Comparison of ENCODE assay signal across 1 cellular context in genomic region chr2:134119672-134120159, GRCh38.
TF ChIP-seq lines count a peak whose summit lies in the region.

No MANE protein-coding gene starts in this region.

TF ChIP-seq in HepG2, 621 proteins besides CTCF, POLR2A, EP300 and RAD21 (continued from another document and continues in another):
- TF ChIP-seq HNF4A (CRISPR knock-in tag; IDR thresholded peaks at IDR 0.05) (peak; percentile 18; the same call in 1 of the 2 replicates), ZNF24 (IDR thresholded peaks at IDR 0.05) (no peak), ZSCAN21 (CRISPR knock-in tag; IDR thresholded peaks at IDR 0.05; ENCODE audit: borderline replicate concordance) (no peak), ZNF496 (CRISPR knock-in tag; IDR thresholded peaks at IDR 0.05; ENCODE audit: insufficient replicate concordance) (no peak), ATF1 (CRISPR knock-in tag; IDR thresholded peaks at IDR 0.05) (no peak), ZNF430 (CRISPR knock-in tag; IDR thresholded peaks at IDR 0.05) (no peak), ATF7 (IDR thresholded peaks at IDR 0.05) (no peak), ATF7 (CRISPR knock-in tag; IDR thresholded peaks at IDR 0.05) (no peak; the same call in 1 of the 2 replicates), SRSF1 (optimal IDR thresholded peaks at IDR 0.05; ENCODE audit: low read depth, low read length) (no peak), ZNF136 (CRISPR knock-in tag; IDR thresholded peaks at IDR 0.05; ENCODE audit: low read depth) (no peak), TCF7 (IDR thresholded peaks at IDR 0.05; ENCODE audit: low read depth) (0 out of 2 replicates have a peak, but pooled peaks have one; percentile 17), SMAD9 (CRISPR knock-in tag; IDR thresholded peaks at IDR 0.05) (no peak), ZNF468 (CRISPR knock-in tag; IDR thresholded peaks at IDR 0.05) (no peak), ZNF570 (CRISPR knock-in tag; IDR thresholded peaks at IDR 0.05; ENCODE audit: borderline replicate concordance) (no peak), XRCC5 (optimal IDR thresholded peaks at IDR 0.05; ENCODE audit: low read length) (peak; percentile 88), DZIP1 (CRISPR knock-in tag; IDR thresholded peaks at IDR 0.05) (no peak), THAP11 (CRISPR knock-in tag; IDR thresholded peaks at IDR 0.05) (peak; percentile 51), ZNF761 (CRISPR knock-in tag; conservative IDR thresholded peaks at IDR 0.05) (0 out of 2 replicates have a peak, but pooled peaks have one; percentile 32), FOSL2 (CRISPR knock-in tag; IDR thresholded peaks at IDR 0.05) (peak; percentile 61), E2F1 (CRISPR knock-in tag; IDR thresholded peaks at IDR 0.05) (0 out of 2 replicates have a peak, but pooled peaks have one; percentile 38), ZNF576 (CRISPR knock-in tag; IDR thresholded peaks at IDR 0.05) (no peak), SKIL (CRISPR knock-in tag; IDR thresholded peaks at IDR 0.05; ENCODE audit: borderline replicate concordance) (no peak), ZNF569 (CRISPR knock-in tag; IDR thresholded peaks at IDR 0.05; ENCODE audit: borderline replicate concordance) (no peak), FOXA1 (IDR thresholded peaks at IDR 0.05) (no peak), FOXA1 (CRISPR knock-in tag; IDR thresholded peaks at IDR 0.05) (no peak), ZKSCAN1 (IDR thresholded peaks at IDR 0.05; ENCODE audit: low read length) (no peak)
- TF ChIP-seq, protein P1, sequence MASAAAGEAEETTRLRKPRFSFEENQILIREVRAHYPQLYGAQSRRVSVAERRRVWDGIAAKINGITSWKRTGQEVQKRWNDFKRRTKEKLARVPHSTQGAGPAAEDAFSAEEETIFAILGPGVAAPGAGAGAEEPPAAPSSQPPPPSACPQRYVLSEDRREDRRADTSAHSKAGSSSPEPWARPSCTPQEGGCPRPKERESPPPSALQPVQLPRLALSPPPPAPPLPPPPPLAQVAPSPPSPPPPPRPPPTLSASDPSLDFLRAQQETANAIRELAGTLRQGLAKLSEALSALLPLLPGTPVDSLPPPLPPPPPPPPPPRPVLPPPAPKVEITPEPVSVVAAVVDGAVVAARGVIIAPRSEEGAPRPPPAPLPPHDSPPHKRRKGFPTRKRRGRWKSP (CRISPR knock-in tag; IDR thresholded peaks at IDR 0.05), result 0 out of 2 replicates have a peak, but pooled peaks have one; percentile 48
- TF ChIP-seq, protein P2, sequence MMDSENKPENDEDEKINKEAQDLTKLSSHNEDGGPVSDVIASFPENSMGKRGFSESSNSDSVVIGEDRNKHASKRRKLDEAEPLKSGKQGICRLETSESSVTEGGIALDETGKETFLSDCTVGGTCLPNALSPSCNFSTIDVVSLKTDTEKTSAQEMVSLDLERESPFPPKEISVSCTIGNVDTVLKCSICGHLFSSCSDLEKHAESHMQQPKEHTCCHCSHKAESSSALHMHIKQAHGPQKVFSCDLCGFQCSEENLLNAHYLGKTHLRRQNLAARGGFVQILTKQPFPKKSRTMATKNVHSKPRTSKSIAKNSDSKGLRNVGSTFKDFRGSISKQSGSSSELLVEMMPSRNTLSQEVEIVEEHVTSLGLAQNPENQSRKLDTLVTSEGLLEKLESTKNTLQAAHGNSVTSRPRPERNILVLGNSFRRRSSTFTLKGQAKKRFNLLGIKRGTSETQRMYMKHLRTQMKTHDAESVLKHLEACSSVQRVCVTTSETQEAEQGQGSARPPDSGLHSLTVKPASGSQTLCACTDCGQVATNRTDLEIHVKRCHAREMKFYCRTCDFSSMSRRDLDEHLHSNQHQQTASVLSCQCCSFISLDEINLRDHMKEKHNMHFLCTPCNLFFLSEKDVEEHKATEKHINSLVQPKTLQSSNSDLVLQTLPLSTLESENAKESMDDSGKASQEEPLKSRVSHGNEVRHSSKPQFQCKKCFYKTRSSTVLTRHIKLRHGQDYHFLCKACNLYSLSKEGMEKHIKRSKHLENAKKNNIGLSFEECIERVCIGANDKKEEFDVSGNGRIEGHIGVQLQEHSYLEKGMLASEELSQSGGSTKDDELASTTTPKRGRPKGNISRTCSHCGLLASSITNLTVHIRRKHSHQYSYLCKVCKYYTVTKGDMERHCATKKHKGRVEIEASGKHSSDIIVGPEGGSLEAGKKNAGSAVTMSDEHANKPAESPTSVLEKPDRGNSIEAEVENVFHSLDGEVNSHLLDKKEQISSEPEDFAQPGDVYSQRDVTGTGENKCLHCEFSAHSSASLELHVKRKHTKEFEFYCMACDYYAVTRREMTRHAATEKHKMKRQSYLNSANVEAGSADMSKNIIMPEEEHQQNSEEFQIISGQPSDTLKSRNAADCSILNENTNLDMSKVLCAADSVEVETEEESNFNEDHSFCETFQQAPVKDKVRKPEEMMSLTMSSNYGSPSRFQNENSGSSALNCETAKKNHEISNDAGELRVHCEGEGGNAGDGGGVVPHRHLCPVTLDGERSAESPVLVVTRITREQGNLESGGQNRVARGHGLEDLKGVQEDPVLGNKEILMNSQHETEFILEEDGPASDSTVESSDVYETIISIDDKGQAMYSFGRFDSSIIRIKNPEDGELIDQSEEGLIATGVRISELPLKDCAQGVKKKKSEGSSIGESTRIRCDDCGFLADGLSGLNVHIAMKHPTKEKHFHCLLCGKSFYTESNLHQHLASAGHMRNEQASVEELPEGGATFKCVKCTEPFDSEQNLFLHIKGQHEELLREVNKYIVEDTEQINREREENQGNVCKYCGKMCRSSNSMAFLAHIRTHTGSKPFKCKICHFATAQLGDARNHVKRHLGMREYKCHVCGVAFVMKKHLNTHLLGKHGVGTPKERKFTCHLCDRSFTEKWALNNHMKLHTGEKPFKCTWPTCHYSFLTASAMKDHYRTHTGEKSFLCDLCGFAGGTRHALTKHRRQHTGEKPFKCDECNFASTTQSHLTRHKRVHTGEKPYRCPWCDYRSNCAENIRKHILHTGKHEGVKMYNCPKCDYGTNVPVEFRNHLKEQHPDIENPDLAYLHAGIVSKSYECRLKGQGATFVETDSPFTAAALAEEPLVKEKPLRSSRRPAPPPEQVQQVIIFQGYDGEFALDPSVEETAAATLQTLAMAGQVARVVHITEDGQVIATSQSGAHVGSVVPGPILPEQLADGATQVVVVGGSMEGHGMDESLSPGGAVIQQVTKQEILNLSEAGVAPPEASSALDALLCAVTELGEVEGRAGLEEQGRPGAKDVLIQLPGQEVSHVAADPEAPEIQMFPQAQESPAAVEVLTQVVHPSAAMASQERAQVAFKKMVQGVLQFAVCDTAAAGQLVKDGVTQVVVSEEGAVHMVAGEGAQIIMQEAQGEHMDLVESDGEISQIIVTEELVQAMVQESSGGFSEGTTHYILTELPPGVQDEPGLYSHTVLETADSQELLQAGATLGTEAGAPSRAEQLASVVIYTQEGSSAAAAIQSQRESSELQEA (CRISPR knock-in tag; IDR thresholded peaks at IDR 0.05; ENCODE audit: not compliant biosample characterization), result peak; percentile 69
- TF ChIP-seq, protein P3, sequence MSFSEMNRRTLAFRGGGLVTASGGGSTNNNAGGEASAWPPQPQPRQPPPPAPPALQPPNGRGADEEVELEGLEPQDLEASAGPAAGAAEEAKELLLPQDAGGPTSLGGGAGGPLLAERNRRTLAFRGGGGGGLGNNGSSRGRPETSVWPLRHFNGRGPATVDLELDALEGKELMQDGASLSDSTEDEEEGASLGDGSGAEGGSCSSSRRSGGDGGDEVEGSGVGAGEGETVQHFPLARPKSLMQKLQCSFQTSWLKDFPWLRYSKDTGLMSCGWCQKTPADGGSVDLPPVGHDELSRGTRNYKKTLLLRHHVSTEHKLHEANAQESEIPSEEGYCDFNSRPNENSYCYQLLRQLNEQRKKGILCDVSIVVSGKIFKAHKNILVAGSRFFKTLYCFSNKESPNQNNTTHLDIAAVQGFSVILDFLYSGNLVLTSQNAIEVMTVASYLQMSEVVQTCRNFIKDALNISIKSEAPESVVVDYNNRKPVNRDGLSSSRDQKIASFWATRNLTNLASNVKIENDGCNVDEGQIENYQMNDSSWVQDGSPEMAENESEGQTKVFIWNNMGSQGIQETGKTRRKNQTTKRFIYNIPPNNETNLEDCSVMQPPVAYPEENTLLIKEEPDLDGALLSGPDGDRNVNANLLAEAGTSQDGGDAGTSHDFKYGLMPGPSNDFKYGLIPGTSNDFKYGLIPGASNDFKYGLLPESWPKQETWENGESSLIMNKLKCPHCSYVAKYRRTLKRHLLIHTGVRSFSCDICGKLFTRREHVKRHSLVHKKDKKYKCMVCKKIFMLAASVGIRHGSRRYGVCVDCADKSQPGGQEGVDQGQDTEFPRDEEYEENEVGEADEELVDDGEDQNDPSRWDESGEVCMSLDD (CRISPR knock-in tag; IDR thresholded peaks at IDR 0.05; ENCODE audit: borderline replicate concordance), result peak; percentile 73; the same call in 1 of the 2 replicates
- TF ChIP-seq, protein P4, sequence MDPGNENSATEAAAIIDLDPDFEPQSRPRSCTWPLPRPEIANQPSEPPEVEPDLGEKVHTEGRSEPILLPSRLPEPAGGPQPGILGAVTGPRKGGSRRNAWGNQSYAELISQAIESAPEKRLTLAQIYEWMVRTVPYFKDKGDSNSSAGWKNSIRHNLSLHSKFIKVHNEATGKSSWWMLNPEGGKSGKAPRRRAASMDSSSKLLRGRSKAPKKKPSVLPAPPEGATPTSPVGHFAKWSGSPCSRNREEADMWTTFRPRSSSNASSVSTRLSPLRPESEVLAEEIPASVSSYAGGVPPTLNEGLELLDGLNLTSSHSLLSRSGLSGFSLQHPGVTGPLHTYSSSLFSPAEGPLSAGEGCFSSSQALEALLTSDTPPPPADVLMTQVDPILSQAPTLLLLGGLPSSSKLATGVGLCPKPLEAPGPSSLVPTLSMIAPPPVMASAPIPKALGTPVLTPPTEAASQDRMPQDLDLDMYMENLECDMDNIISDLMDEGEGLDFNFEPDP (CRISPR knock-in tag; conservative IDR thresholded peaks at IDR 0.05), result no peak
- TF ChIP-seq, protein P5, sequence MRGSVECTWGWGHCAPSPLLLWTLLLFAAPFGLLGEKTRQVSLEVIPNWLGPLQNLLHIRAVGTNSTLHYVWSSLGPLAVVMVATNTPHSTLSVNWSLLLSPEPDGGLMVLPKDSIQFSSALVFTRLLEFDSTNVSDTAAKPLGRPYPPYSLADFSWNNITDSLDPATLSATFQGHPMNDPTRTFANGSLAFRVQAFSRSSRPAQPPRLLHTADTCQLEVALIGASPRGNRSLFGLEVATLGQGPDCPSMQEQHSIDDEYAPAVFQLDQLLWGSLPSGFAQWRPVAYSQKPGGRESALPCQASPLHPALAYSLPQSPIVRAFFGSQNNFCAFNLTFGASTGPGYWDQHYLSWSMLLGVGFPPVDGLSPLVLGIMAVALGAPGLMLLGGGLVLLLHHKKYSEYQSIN (CRISPR knock-in tag; IDR thresholded peaks at IDR 0.05; ENCODE audit: borderline replicate concordance), result no peak
- TF ChIP-seq, protein P6, sequence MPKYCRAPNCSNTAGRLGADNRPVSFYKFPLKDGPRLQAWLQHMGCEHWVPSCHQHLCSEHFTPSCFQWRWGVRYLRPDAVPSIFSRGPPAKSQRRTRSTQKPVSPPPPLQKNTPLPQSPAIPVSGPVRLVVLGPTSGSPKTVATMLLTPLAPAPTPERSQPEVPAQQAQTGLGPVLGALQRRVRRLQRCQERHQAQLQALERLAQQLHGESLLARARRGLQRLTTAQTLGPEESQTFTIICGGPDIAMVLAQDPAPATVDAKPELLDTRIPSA (CRISPR knock-in tag; IDR thresholded peaks at IDR 0.05; ENCODE audit: borderline replicate concordance), result 0 out of 2 replicates have a peak, but pooled peaks have one; percentile 61
- TF ChIP-seq, protein P7, sequence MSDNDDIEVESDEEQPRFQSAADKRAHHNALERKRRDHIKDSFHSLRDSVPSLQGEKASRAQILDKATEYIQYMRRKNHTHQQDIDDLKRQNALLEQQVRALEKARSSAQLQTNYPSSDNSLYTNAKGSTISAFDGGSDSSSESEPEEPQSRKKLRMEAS (IDR thresholded peaks at IDR 0.05), result no peak
